ENCODE assay signal across 8 cellular contexts in the genomic region with DNA sequence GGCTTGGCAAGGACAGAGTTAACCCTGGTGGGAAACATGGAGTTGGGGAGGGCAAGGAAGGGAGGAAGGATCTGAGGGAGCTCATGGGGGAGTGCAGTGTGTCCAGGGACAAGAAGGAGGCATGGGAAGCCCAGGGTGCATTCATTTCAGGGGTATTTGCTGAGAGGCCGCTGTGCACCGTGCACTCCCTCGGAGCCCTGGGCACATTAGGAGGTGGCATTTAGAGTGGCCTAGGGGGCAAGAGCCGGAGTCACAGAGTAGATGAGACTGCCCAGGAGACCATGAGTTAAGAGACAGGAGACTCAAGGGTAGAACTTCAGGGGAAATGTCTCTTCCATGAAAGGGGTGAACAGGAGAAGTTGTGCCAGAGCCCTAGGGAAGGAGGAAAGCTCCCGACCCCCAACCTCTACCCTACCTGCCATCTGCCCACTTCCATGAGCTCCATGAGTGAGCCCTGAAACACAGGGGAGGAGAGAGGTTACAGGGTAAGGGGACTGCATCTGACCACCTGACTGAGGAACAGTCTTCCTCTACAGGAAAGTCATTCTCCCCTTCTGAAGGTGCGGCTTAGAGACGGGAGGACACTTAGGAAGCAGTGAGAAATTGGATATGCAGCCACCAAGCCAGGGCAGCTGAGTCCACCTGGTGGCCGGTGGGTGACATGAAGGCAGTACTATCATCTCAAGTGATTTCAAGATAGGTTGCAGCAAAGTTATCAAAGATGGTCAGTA. TPM values are rescaled to one million over a fixed set of nuclear protein-coding genes. Genes with fewer than 3 reads are reported as not detected.
A peak's percentile ranks its signal among the peaks of the same experiment; 100 is the strongest.
DNase-seq lines count a peak whose midpoint lies in the region; ATAC-seq, FAIRE-seq and TF ChIP-seq lines count a peak whose summit lies in the region.

No MANE protein-coding gene starts in this region.

- DNase-seq in NK-92 treated with Interleukin-12 subunit alpha and Interleukin-12 subunit beta, amount 100 ng/mL, for 24 hours (lab: John Stamatoyannopoulos, UW) = peak; percentile 24
- DNase-seq in NK-92 (lab: John Stamatoyannopoulos, UW; ENCODE audit: unreplicated experiment) (no peak), NCI-H1436 (lab: John Stamatoyannopoulos, UW) (peak; percentile 60), SW480 (ENCODE audit: low spot score) (peak; percentile 69), cardiac fibroblast (ENCODE audit: low read depth in 2 of 2) (peak; percentile 71 to 79), keratinocyte (ENCODE audit: low read depth, low spot score) (peak; percentile 42)
- peak; percentile 38 to 55 for DNase-seq in stimulated activated CD4-positive, alpha-beta T cell treated with anti-CD3 and anti-CD28 coated beads, Interleukin-2, amount 100 ng/mL, for 24 hours

- no peak overlapping the region for H3K9ac ChIP-seq in keratinocyte (ENCODE audit: control insufficient read depth, extremely low read depth, insufficient read depth, low read length)

- no peaks in the 10 kb centered on the region for H3K36me3 ChIP-seq in keratinocyte (ENCODE audit: control insufficient read depth in 2 of 2, extremely low read depth in 1 of 2, insufficient read depth in 2 of 2, low read length in 2 of 2)

- H3K27ac ChIP-seq in keratinocyte (ENCODE audit: control insufficient read depth, insufficient read depth, low read length) = no peak overlapping the region

- peak; percentile 90 for FAIRE-seq in keratinocyte (lab: Jason Lieb, UNC)

- H3K4me2 ChIP-seq in keratinocyte (ENCODE audit: control insufficient read depth, extremely low read depth, insufficient read depth, low read depth, low read length) = no peak overlapping the region

- H3K4me3 ChIP-seq in cardiac fibroblast (replicated peaks in 1 of 2; ENCODE audit: low read depth in 2 of 2, low read length in 2 of 2) = no peak overlapping the region
- H3K4me3 ChIP-seq in keratinocyte (ENCODE audit: control insufficient read depth in 2 of 3, extremely low read depth in 1 of 3, insufficient read depth in 2 of 3, low read depth in 1 of 3, low read length in 3 of 3) = no peak overlapping the region

- H3K4me1 ChIP-seq in keratinocyte (ENCODE audit: control insufficient read depth, extremely low read depth, insufficient read depth, low read length) = peaks cover 13% of the 10 kb centered on the region

- no peaks in the 10 kb centered on the region for H3K9me1 ChIP-seq in keratinocyte (ENCODE audit: control insufficient read depth, extremely low read depth, insufficient read depth, low read length)

- no peaks in the 10 kb centered on the region for H4K20me1 ChIP-seq in keratinocyte (ENCODE audit: control insufficient read depth, extremely low read depth, insufficient read depth, low read length)

- TF ChIP-seq CTCF in cardiac fibroblast (IDR thresholded peaks at IDR 0.05; ENCODE audit: low read depth, low read length) (peak; percentile 78), keratinocyte (optimal IDR thresholded peaks at IDR 0.05 in 1 of 3, IDR thresholded peaks at IDR 0.05 in 1 of 3, conservative IDR thresholded peaks at IDR 0.05 in 1 of 3; ENCODE audit: extremely low read depth in 1 of 3, insufficient read depth in 2 of 3, low read length in 3 of 3) (peak; percentile 85 to 99 (median 95))

- no peaks in the 10 kb centered on the region for H3K27me3 ChIP-seq in keratinocyte (ENCODE audit: control insufficient read depth, extremely low read depth, insufficient read depth, low read length)

- H2AFZ ChIP-seq in keratinocyte (ENCODE audit: control insufficient read depth, low read length) = peak overlapping the region; percentile 37

- H3K9me3 ChIP-seq in keratinocyte (ENCODE audit: control insufficient read depth, low read depth, low read length) = no peaks in the 10 kb centered on the region

- ATAC-seq in HG03442 (IDR thresholded peaks at IDR 0.05; ENCODE audit: unreplicated experiment) = no peak

- dilution Hi-C loops in keratinocyte (cut with MboI; ENCODE audit: extremely low pct_ligation_motif_present, low sequenced_read_pairs) = no loop called here

- H3K79me2 ChIP-seq in keratinocyte (ENCODE audit: control insufficient read depth, insufficient read depth, low read length) = no peaks in the 10 kb centered on the region

RNA-seq across cellular contexts. Expression of gene COPS8, which starts 58.5 kb away (rescaled TPM):
- 84.5 to 136 TPM (median 102 TPM) in 3 replicates for polyA plus RNA-seq in keratinocyte
- 99.7 TPM for polyA plus RNA-seq in keratinocyte (2011; ENCODE audit: low read depth)
- 84.9 and 153 TPM in 2 replicates for polyA plus RNA-seq in keratinocyte (2011; cell fraction: cytosol; rRNA removed)
- 64.7 and 80.2 TPM in 2 replicates for polyA plus RNA-seq in keratinocyte (2011; cell fraction: nucleus; rRNA removed)
- 45.1 and 50.6 TPM in 2 replicates for polyA plus RNA-seq in keratinocyte (2012; ENCODE audit: low replicate concordance)
- 11.7 to 39.7 TPM (median 35.1 TPM) in 3 replicates for polyA minus RNA-seq in keratinocyte
- polyA minus RNA-seq in keratinocyte (2011; cell fraction: cytosol; rRNA and poly(A)+ RNA removed) = 52.4 TPM
- 15.7 and 30.3 TPM in 2 replicates for polyA minus RNA-seq in keratinocyte (2011; cell fraction: nucleus; rRNA and poly(A)+ RNA removed)
